4 cellular contexts compared by ENCODE assay signal in genomic region chr2:95242084-95242483, GRCh38. TPM values are rescaled to one million over a fixed set of nuclear protein-coding genes. Genes with fewer than 3 reads are reported as not detected.
"Had no signal": no experiment of that assay in that cellular context is flagged by ENCODE, and none has a peak within 500 bp of the region (broad histone marks: within the 10 kb centered on the region; RNA-seq: fewer than 3 reads in every experiment).

No MANE protein-coding gene starts in this region.

RNA-seq across cellular contexts. Expression of gene PROM2, which starts 32.2 kb away (rescaled TPM):
- total RNA-seq: HT1080, IMR-90 had no signal
- polyA plus RNA-seq: IgD-negative memory B cell had no signal

RNA-seq across cellular contexts. Expression of gene ZNF892, which starts 34.8 kb away (rescaled TPM):
- total RNA-seq: HT-29 had no signal

RNA-seq across cellular contexts. Expression of gene KCNIP3, which starts 55.1 kb away (rescaled TPM):
- polyA plus RNA-seq: IgD-negative memory B cell had no signal
